9 cellular contexts compared by ENCODE assay signal in genomic region chr3:193788189-193788946, GRCh38.
DNase-seq lines count a peak whose midpoint lies in the region; ATAC-seq, FAIRE-seq and TF ChIP-seq lines count a peak whose summit lies in the region.
"Had no signal": no experiment of that assay in that cellular context is flagged by ENCODE, and none has a peak within 500 bp of the region (broad histone marks: within the 10 kb centered on the region; RNA-seq: fewer than 3 reads in every experiment).

No MANE protein-coding gene starts in this region.

- TF ChIP-seq CTCF in astrocyte of the cerebellum (IDR thresholded peaks at IDR 0.05; ENCODE audit: low read depth, low read length, missing control alignments) (peak; percentile 85), spleen (IDR thresholded peaks at IDR 0.05 in 8 of 11, conservative IDR thresholded peaks at IDR 0.05 in 3 of 11) (peak; percentile 69 to 86 (median 80))

- no peaks in the 10 kb centered on the region for H3K9me3 Mint-ChIP-seq in CD8-positive, alpha-beta memory T cell

- in situ Hi-C loops in astrocyte of the cerebellum (cut with HindIII; ENCODE audit: low sequenced_read_pairs) = no loop called here

- H3K27me3 Mint-ChIP-seq in CD8-positive, alpha-beta memory T cell = peaks cover 10 to 17% of the 10 kb centered on the region in 2 donors

- H3K4me3 ChIP-seq in astrocyte of the cerebellum (ENCODE audit: low read depth, low read length) = no peak overlapping the region
- H3K4me3 ChIP-seq in spleen = no peak overlapping the region
- no peak overlapping the region for H3K4me3 ChIP-seq in CD8-positive, alpha-beta memory T cell (ENCODE audit: low read length)

- intact Hi-C loops in spleen (cut with DNase I; ENCODE audit: low total_unique reads) = loop anchor here (5.0 kb wide), 1 partner anchor 524 kb away; no protein-coding TSS in a partner anchor

- no peaks in the 10 kb centered on the region for H3K9me3 ChIP-seq in spleen
- no peaks in the 10 kb centered on the region for H3K9me3 ChIP-seq in CD8-positive, alpha-beta memory T cell (ENCODE audit: low read length)
- H3K9me3 ChIP-seq: neutrophil had no signal

- CTCF ChIA-PET in CD8-positive, alpha-beta memory T cell (lab: Charles Lee) = no interaction called here

- TF ChIP-seq POLR2A in GM12891 (IDR thresholded peaks at IDR 0.05; ENCODE audit: low read depth, low read length) (no peak), spleen (IDR thresholded peaks at IDR 0.05) (no peak)

- peaks cover 0 to 17% (median 0%) of the 10 kb centered on the region in 7 donors for H3K27me3 ChIP-seq in spleen (replicated peaks in 1 of 7)
- no peaks in the 10 kb centered on the region for H3K27me3 ChIP-seq in CD8-positive, alpha-beta memory T cell (ENCODE audit: insufficient read depth, low read length, poor library complexity, severe bottlenecking)

- peak; percentile 60 for ATAC-seq in HG03060 (IDR thresholded peaks at IDR 0.05; ENCODE audit: low read depth, unreplicated experiment)

- DNase-seq in AG08395 (ENCODE audit: low spot score) (peak; percentile 79), GM12891 (ENCODE audit: insufficient read length, low spot score) (peak; percentile 78), NCI-H524 (lab: John Stamatoyannopoulos, UW) (peak; percentile 59 to 85), astrocyte of the cerebellum (ENCODE audit: low read depth) (peak; percentile 45), iPS DF 19.7 (ENCODE audit: low read depth, low spot score) (peak; percentile 71), spleen (no peak)
- no peak for DNase-seq in CD8-positive, alpha-beta memory T cell

- H3K4me1 Mint-ChIP-seq in CD8-positive, alpha-beta memory T cell = no peaks in the 10 kb centered on the region

- H3K27ac ChIP-seq in spleen = no peak overlapping the region
- no peak overlapping the region for H3K27ac ChIP-seq in CD8-positive, alpha-beta memory T cell (ENCODE audit: low read depth, low read length)
- H3K27ac ChIP-seq: neutrophil had no signal

- 38 to 44% (median 39%) methylated on average over 15 of the region's 15 CpGs for WGBS in spleen, 5 donors

- H3K36me3 ChIP-seq in spleen = no peaks in the 10 kb centered on the region
- no peaks in the 10 kb centered on the region for H3K36me3 ChIP-seq in CD8-positive, alpha-beta memory T cell (ENCODE audit: insufficient read depth, low read length)
- H3K36me3 ChIP-seq: neutrophil had no signal

- peaks cover 7 to 24% (median 9%) of the 10 kb centered on the region in 6 donors for H3K4me1 ChIP-seq in spleen
- H3K4me1 ChIP-seq in CD8-positive, alpha-beta memory T cell (ENCODE audit: insufficient read depth, low read length) = no peaks in the 10 kb centered on the region

- peak; percentile 89 for FAIRE-seq in GM12891 (lab: Jason Lieb, UNC)

- H3K36me3 Mint-ChIP-seq in CD8-positive, alpha-beta memory T cell = no peaks in the 10 kb centered on the region

- no peak overlapping the region for H3K27ac Mint-ChIP-seq in CD8-positive, alpha-beta memory T cell

- POLR2A ChIA-PET in CD8-positive, alpha-beta memory T cell (lab: Charles Lee) = no interaction called here

- H3K4me3 Mint-ChIP-seq in CD8-positive, alpha-beta memory T cell = peak overlapping the region in 1 of 7 donors; percentile 23

TF ChIP-seq in GM12891, 5 proteins besides CTCF, POLR2A, EP300 and RAD21:
- TF ChIP-seq SPI1 (IDR thresholded peaks at IDR 0.05; ENCODE audit: low read depth, low read length) = no peak
- no peak for TF ChIP-seq PAX5 (IDR thresholded peaks at IDR 0.05; ENCODE audit: insufficient read depth, low read length, severe bottlenecking)
- TF ChIP-seq POU2F2 (IDR thresholded peaks at IDR 0.05; ENCODE audit: low read depth, low read length) = no peak
- no peak for TF ChIP-seq TAF1 (IDR thresholded peaks at IDR 0.05; ENCODE audit: low read depth, low read length)
- TF ChIP-seq POLR2AphosphoS5 (IDR thresholded peaks at IDR 0.05; ENCODE audit: low read depth, low read length) = no peak

Comparison
In these comparisons a context has a peak if more than half of its experiments do, and no peak if none do; other contexts are left out.
1. DNase-seq: peak in AG08395 (single experiment), GM12891 (single experiment), NCI-H524 (2 of 2), astrocyte of the cerebellum (single experiment) and iPS DF 19.7 (single experiment); none in spleen (single experiment) and CD8-positive, alpha-beta memory T cell (0 of 5).